ENCODE assay signal across 19 cellular contexts in genomic region chr1:16243408-16243690, GRCh38. TPM values are rescaled to one million over a fixed set of nuclear protein-coding genes. Genes with fewer than 3 reads are reported as not detected.
DNase-seq lines count a peak whose midpoint lies in the region; FAIRE-seq and TF ChIP-seq lines count a peak whose summit lies in the region.
"Had no signal": no experiment of that assay in that cellular context is flagged by ENCODE, and none has a peak within 500 bp of the region (broad histone marks: within the 10 kb centered on the region; RNA-seq: fewer than 3 reads in every experiment).

No MANE protein-coding gene starts in this region.

- peaks cover 3% of the 10 kb centered on the region for H3K36me3 ChIP-seq in bronchial epithelial cell (ENCODE audit: control insufficient read depth, insufficient read depth, low read length)
- H3K36me3 ChIP-seq in vagina: no peaks in the 10 kb centered on the region

- H3K27ac ChIP-seq in vagina: peak overlapping the region; percentile 69
- H3K27ac ChIP-seq: 22Rv1 had no signal

- peaks cover 26% of the 10 kb centered on the region for H3K4me1 ChIP-seq in vagina
- H3K4me1 ChIP-seq: Caco-2, HAP-1 had no signal

- H3K4me3 ChIP-seq in bronchial epithelial cell (ENCODE audit: low read depth, low read length) (no peak overlapping the region), vagina (no peak overlapping the region)
- H3K4me3 ChIP-seq: HAP-1 had no signal

- H3K9me3 Mint-ChIP-seq in IgD-negative memory B cell: no peaks in the 10 kb centered on the region
- H3K9me3 Mint-ChIP-seq: CD14-positive monocyte; CD8-positive, alpha-beta memory T cell; HFFc6 had no signal

- H3K36me3 Mint-ChIP-seq in IgD-negative memory B cell: no peaks in the 10 kb centered on the region

- TF ChIP-seq CTCF in bronchial epithelial cell (IDR thresholded peaks at IDR 0.05; ENCODE audit: insufficient read depth, low read length, severe bottlenecking) (no peak), vagina (IDR thresholded peaks at IDR 0.05) (no peak)

- no peaks in the 10 kb centered on the region for H3K27me3 ChIP-seq in bronchial epithelial cell (ENCODE audit: control insufficient read depth, insufficient read depth, low read length)
- no peaks in the 10 kb centered on the region for H3K27me3 ChIP-seq in vagina

- no peaks in the 10 kb centered on the region for H3K27me3 Mint-ChIP-seq in IgD-negative memory B cell
- H3K27me3 Mint-ChIP-seq: CD8-positive, alpha-beta memory T cell had no signal

- H3K27ac Mint-ChIP-seq in IgD-negative memory B cell: peak overlapping the region in 2 of 3 donors; percentile 23 to 48
- H3K27ac Mint-ChIP-seq: CD14-positive monocyte, HFFc6 had no signal

- no peak overlapping the region for H3K4me3 Mint-ChIP-seq in IgD-negative memory B cell
- H3K4me3 Mint-ChIP-seq: CD14-positive monocyte, HFFc6 had no signal

- peaks cover 4 to 9% (median 6%) of the 10 kb centered on the region in 3 donors for H3K4me1 Mint-ChIP-seq in IgD-negative memory B cell

- peak; percentile 58 for FAIRE-seq in bronchial epithelial cell (lab: Jason Lieb, UNC)
- FAIRE-seq: GM12892, GM19239, H1 had no signal

- no peaks in the 10 kb centered on the region for H3K9me3 ChIP-seq in vagina
- H3K9me3 ChIP-seq: Caco-2, HAP-1 had no signal

- no peak for TF ChIP-seq POLR2A in vagina (IDR thresholded peaks at IDR 0.05)

- intact Hi-C loops in vagina (cut with DNase I): no loop called here

- DNase-seq in NCI-H82 (lab: John Stamatoyannopoulos, UW) (peak; percentile 44), NCI-H82 treated with DMSO at 0.1 percent for 48 hours (lab: John Stamatoyannopoulos, UW; ENCODE audit: unreplicated experiment) (no peak), bronchial epithelial cell (ENCODE audit: low read depth) (no peak), vagina (ENCODE audit: extremely low spot score in 2 of 2) (no peak), NCI-H2107 (lab: John Stamatoyannopoulos, UW) (no peak)
- DNase-seq in stimulated activated naive CD4-positive, alpha-beta T cell treated with Interleukin-2 at 50 U/mL for 16 hours (lab: John Stamatoyannopoulos, UW): no peak
- DNase-seq: Caco-2; CD8-positive, alpha-beta memory T cell; DND-41; GDM1; HFFc6 had no signal

RNA-seq across cellular contexts. Expression of gene CPLANE2, which starts 6.4 kb away (rescaled TPM):
- polyA plus RNA-seq in IgD-negative memory B cell: 2.2 TPM
- total RNA-seq in bronchial epithelial cell (5.8 and 14.5 TPM in 2 replicates), vagina (1.2 TPM)

RNA-seq across cellular contexts. Expression of gene ARHGEF19, which starts 30.9 kb away (rescaled TPM):
- 10.5 TPM for polyA plus RNA-seq in IgD-negative memory B cell
- total RNA-seq in bronchial epithelial cell (3.2 and 6.1 TPM in 2 replicates), vagina (19.4 TPM)
- total RNA-seq: HT1080 had no signal
